ENCODE assay signal across 27 cellular contexts in genomic region chr3:60953406-60953805, GRCh38.
A peak's percentile ranks its signal among the peaks of the same experiment; 100 is the strongest.
DNase-seq lines count a peak whose midpoint lies in the region; ATAC-seq, FAIRE-seq and TF ChIP-seq lines count a peak whose summit lies in the region.
"Had no signal": no experiment of that assay in that cellular context is flagged by ENCODE, and none has a peak within 500 bp of the region (broad histone marks: within the 10 kb centered on the region; RNA-seq: fewer than 3 reads in every experiment).

No MANE protein-coding gene starts in this region.

- H3K27me3 ChIP-seq in ACC112 (ENCODE audit: insufficient read depth, low read length) (no peaks in the 10 kb centered on the region), bronchial epithelial cell (ENCODE audit: control insufficient read depth, insufficient read depth, low read length) (no peaks in the 10 kb centered on the region)
- H3K27me3 ChIP-seq: adrenal gland, right lobe of liver had no signal

- peak overlapping the region; percentile 66; the same call in 1 of the 2 replicates for H3K27ac ChIP-seq in ACC112 (ENCODE audit: low read depth, low read length)
- H3K27ac ChIP-seq: adrenal gland, parathyroid adenoma, right lobe of liver had no signal

- DNase-seq in M059J (ENCODE audit: low read depth) (peak; percentile 64), bronchial epithelial cell (ENCODE audit: low read depth) (peak; percentile 20), iris pigment epithelial cell (ENCODE audit: low read depth) (peak; percentile 3), DMS53 (lab: John Stamatoyannopoulos, UW) (no peak)
- DNase-seq: activated CD4-positive, alpha-beta T cell treated with anti-CD3 and anti-CD28 coated beads for 1 hour; activated gamma-delta T cell treated with Interleukin-2 at 50 U/mL for 16 hours; activated T-cell treated with anti-CD3 and anti-CD28 coated beads, Interleukin-2, amount 50 U/mL, for 1 hour; caudate nucleus; dermis blood vessel endothelial cell; H9; Kasumi-1; left colon; midbrain; natural killer cell; NCI-H1092 treated with DMSO at 0.1 percent for 48 hours; NCI-H2081 treated with DMSO at 0.1 percent for 48 hours; NCI-H446 treated with DMSO at 0.1 percent for 48 hours; OCI-M1; right lobe of liver; SIG-M5; substantia nigra had no signal

- peaks cover 16% of the 10 kb centered on the region for H3K4me1 ChIP-seq in ACC112 (ENCODE audit: control insufficient read depth, insufficient read depth, low read length, unreplicated experiment)
- H3K4me1 ChIP-seq: adrenal gland, parathyroid adenoma, right lobe of liver had no signal

- ATAC-seq in GM19328 (IDR thresholded peaks at IDR 0.05; ENCODE audit: unreplicated experiment): no peak
- ATAC-seq in GM19397 (IDR thresholded peaks at IDR 0.05; ENCODE audit: unreplicated experiment): no peak
- ATAC-seq in HG02571 (IDR thresholded peaks at IDR 0.05; ENCODE audit: unreplicated experiment): no peak
- ATAC-seq: left colon, natural killer cell, right lobe of liver had no signal

- TF ChIP-seq CTCF in bronchial epithelial cell (IDR thresholded peaks at IDR 0.05; ENCODE audit: insufficient read depth, low read length, severe bottlenecking): no peak

- H3K4me3 ChIP-seq in ACC112 (ENCODE audit: low read depth, low read length) (peak overlapping the region; percentile 55; the same call in 1 of the 2 replicates), bronchial epithelial cell (ENCODE audit: low read depth, low read length) (no peak overlapping the region)
- H3K4me3 ChIP-seq: adrenal gland, right lobe of liver had no signal

- no peak overlapping the region for H2AFZ ChIP-seq in ACC112 (ENCODE audit: low read length, unreplicated experiment)
- H2AFZ ChIP-seq: parathyroid adenoma had no signal

- FAIRE-seq in bronchial epithelial cell (lab: Jason Lieb, UNC): no peak

- H3K36me3 ChIP-seq in ACC112 (ENCODE audit: insufficient read depth, low read length) (no peaks in the 10 kb centered on the region), bronchial epithelial cell (ENCODE audit: control insufficient read depth, insufficient read depth, low read length) (no peaks in the 10 kb centered on the region)
- H3K36me3 ChIP-seq: adrenal gland, right lobe of liver had no signal

- no peaks in the 10 kb centered on the region for H3K79me2 ChIP-seq in ACC112 (ENCODE audit: control insufficient read depth, insufficient read depth, low read length, unreplicated experiment)
- H3K79me2 ChIP-seq: parathyroid adenoma had no signal
